In the genomic region with DNA sequence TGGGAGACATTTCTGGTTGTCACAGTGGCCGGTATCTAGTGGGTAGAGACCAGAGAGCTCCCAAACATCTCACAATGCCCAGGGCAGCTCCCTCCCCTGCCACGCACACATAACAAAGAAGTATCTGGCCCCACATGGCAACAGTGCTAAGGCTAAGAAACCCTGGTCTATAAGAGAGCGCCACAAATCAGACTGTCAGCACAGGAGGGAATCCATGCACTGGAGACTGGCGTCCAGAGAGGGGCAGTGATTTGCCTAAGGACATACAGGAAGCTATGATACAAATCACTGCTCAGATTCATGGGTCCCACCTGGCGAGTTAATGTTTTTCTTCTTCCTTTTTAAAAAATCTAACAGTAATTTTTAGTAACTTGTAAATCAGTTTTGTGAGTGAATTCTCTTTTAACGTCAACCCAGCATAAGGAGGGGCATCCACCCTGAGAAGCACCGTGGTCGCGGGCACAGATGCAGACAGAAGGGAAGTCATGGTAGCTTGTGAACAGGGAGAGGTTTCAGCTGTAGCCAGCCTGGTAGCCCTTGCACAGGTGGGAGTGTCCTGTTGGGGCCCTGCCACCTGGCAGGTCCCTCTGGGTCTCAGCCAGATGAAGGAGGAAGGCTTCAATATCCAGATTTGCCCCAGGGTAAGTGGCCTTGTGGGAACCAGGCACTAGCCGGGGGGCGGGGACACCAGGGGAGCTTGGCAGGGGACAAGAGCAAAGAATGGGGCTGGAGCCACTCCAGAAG, we compare ENCODE assay signal across 10 cellular contexts. TPM values are rescaled to one million over a fixed set of nuclear protein-coding genes. Genes with fewer than 3 reads are reported as not detected.
DNase-seq lines count a peak whose midpoint lies in the region; ATAC-seq, FAIRE-seq and TF ChIP-seq lines count a peak whose summit lies in the region.
"Had no signal": no experiment of that assay in that cellular context is flagged by ENCODE, and none has a peak within 500 bp of the region (broad histone marks: within the 10 kb centered on the region; RNA-seq: fewer than 3 reads in every experiment).

No MANE protein-coding gene starts in this region.

- CTCF ChIA-PET in SK-N-SH (lab: Yijun Ruan, JAX): interaction anchor here (1.9 kb wide), 1 partner anchor 9 kb away, joined by 9 read pairs; no protein-coding TSS in a partner anchor
- CTCF ChIA-PET in endothelial cell of umbilical vein (lab: Charles Lee): interaction anchor here (1.0 to 1.7 kb wide), 2 partner anchors 9 to 23 kb away, joined by 3 to 4 read pairs; a partner anchor contains a TSS

- no peak for FAIRE-seq in endothelial cell of umbilical vein (lab: Jason Lieb, UNC)

- H2AFZ ChIP-seq in SK-N-SH (ENCODE audit: low read depth): no peak overlapping the region
- H2AFZ ChIP-seq in endothelial cell of umbilical vein (ENCODE audit: low read depth, low read length): no peak overlapping the region

- dilution Hi-C loops in endothelial cell of umbilical vein (cut with MboI; ENCODE audit: extremely low pct_ligation_motif_present, low sequenced_read_pairs): no loop called here

- H3K4me2 ChIP-seq in SK-N-SH: no peak overlapping the region
- no peak overlapping the region for H3K4me2 ChIP-seq in endothelial cell of umbilical vein (ENCODE audit: insufficient read depth, low read length)

- TF ChIP-seq CTCF in SK-N-SH (IDR thresholded peaks at IDR 0.05): no peak
- no peak for TF ChIP-seq CTCF in endothelial cell of umbilical vein (IDR thresholded peaks at IDR 0.05; ENCODE audit: extremely low read depth in 1 of 2, insufficient read depth in 1 of 2, low read depth in 1 of 2, low read length in 2 of 2)

- peaks cover 6 to 18% of the 10 kb centered on the region in 2 experiments; a peak in 2 of 4 replicates for H3K4me1 ChIP-seq in SK-N-SH (ENCODE audit: control insufficient read depth in 1 of 2, insufficient read depth in 2 of 2, low read depth in 1 of 2, low read length in 1 of 2)
- H3K4me1 ChIP-seq in endothelial cell of umbilical vein (ENCODE audit: control insufficient read depth, extremely low read depth, insufficient read depth, low read length): peaks cover 29% of the 10 kb centered on the region

- H3K36me3 Mint-ChIP-seq in T-helper 17 cell (ENCODE audit: low read depth): peaks cover 13% of the 10 kb centered on the region
- H3K36me3 Mint-ChIP-seq in stimulated activated naive CD8-positive, alpha-beta T cell treated with anti-CD3 and anti-CD28 coated beads, Interleukin-15, Interleukin-2, amounts not matched to agents 100 ng/mL and 50 ng/mL, for 24 hours (ENCODE audit: low read depth): peaks cover 50% of the 10 kb centered on the region

- peak overlapping the region in 1 of 2 experiments; percentile 12; a peak in 1 of 4 replicates for H3K27ac ChIP-seq in SK-N-SH (ENCODE audit: low read depth in 2 of 2, low read length in 1 of 2)
- H3K27ac ChIP-seq in endothelial cell of umbilical vein (ENCODE audit: insufficient read depth, low read depth, low read length): peak overlapping the region; percentile 99

- POLR2A ChIA-PET in SK-N-SH (lab: Yijun Ruan, JAX): no interaction called here
- POLR2A ChIA-PET in endothelial cell of umbilical vein (lab: Charles Lee): no interaction called here

- H3K4me3 ChIP-seq in SK-N-SH (ENCODE audit: low read depth in 2 of 2, low read length in 1 of 2) (no peak overlapping the region), endothelial cell of umbilical vein (replicated peaks in 1 of 3; ENCODE audit: insufficient read depth in 1 of 3, low read depth in 1 of 3, low read length in 3 of 3) (no peak overlapping the region)

- no peaks in the 10 kb centered on the region for H3K9me2 ChIP-seq in SK-N-SH

- H3K9me3 ChIP-seq in SK-N-SH (no peaks in the 10 kb centered on the region), T-helper 17 cell (ENCODE audit: control insufficient read depth, low read length, poor library complexity, severe bottlenecking) (no peaks in the 10 kb centered on the region), endothelial cell of umbilical vein (replicated peaks; ENCODE audit: control insufficient read depth, insufficient read depth, low read length) (no peaks in the 10 kb centered on the region)

- H3K9me3 Mint-ChIP-seq in stimulated activated naive CD8-positive, alpha-beta T cell treated with anti-CD3 and anti-CD28 coated beads, Interleukin-15, Interleukin-2, amounts not matched to agents 100 ng/mL and 50 ng/mL, for 24 hours: no peaks in the 10 kb centered on the region

- no peak overlapping the region for H3K9ac ChIP-seq in SK-N-SH
- H3K9ac ChIP-seq in endothelial cell of umbilical vein (replicated peaks; ENCODE audit: extremely low read depth, insufficient read depth, low read length): no peak overlapping the region

- H3K27me3 ChIP-seq in SK-N-SH (ENCODE audit: insufficient read depth) (no peaks in the 10 kb centered on the region), endothelial cell of umbilical vein (ENCODE audit: control insufficient read depth in 2 of 2, insufficient read depth in 2 of 2, low read length in 2 of 2) (no peaks in the 10 kb centered on the region)

- H3K79me2 ChIP-seq in SK-N-SH (ENCODE audit: insufficient read depth): no peaks in the 10 kb centered on the region
- H3K79me2 ChIP-seq in endothelial cell of umbilical vein (ENCODE audit: control insufficient read depth, insufficient read depth, low read length): no peaks in the 10 kb centered on the region

- no peak for TF ChIP-seq RAD21 in SK-N-SH (IDR thresholded peaks at IDR 0.05; ENCODE audit: low read length)

- no peak for TF ChIP-seq POLR2A in endothelial cell of umbilical vein (IDR thresholded peaks at IDR 0.05; ENCODE audit: low read depth, low read length)

- DNase-seq in SK-N-SH: peak; percentile 65
- DNase-seq in T-helper 17 cell: peak in 1 of 3 donors; percentile 3
- no peak for DNase-seq in endothelial cell of umbilical vein (ENCODE audit: low read depth, low spot score)
- no peak for DNase-seq in occipital lobe (lab: John Stamatoyannopoulos, UW)
- DNase-seq in GDM1 (lab: John Stamatoyannopoulos, UW): no peak
- DNase-seq: ACHN, NCI-H446 treated with DMSO at 0.1 percent for 48 hours had no signal

- H4K20me1 ChIP-seq in SK-N-SH (ENCODE audit: insufficient read depth): no peaks in the 10 kb centered on the region
- no peaks in the 10 kb centered on the region for H4K20me1 ChIP-seq in endothelial cell of umbilical vein (replicated peaks; ENCODE audit: control insufficient read depth, extremely low read depth, insufficient read depth, low read length)

- H3K4me3 Mint-ChIP-seq in T-helper 17 cell: peak overlapping the region; percentile 87
- H3K4me3 Mint-ChIP-seq in stimulated activated naive CD8-positive, alpha-beta T cell treated with anti-CD3 and anti-CD28 coated beads, Interleukin-15, Interleukin-2, amounts not matched to agents 100 ng/mL and 50 ng/mL, for 24 hours: no peak overlapping the region

- H3F3A ChIP-seq in SK-N-SH (replicated peaks; ENCODE audit: insufficient read depth): peaks cover 5% of the 10 kb centered on the region

- peak overlapping the region; percentile 100 for H3K27ac Mint-ChIP-seq in T-helper 17 cell
- H3K27ac Mint-ChIP-seq in stimulated activated naive CD8-positive, alpha-beta T cell treated with anti-CD3 and anti-CD28 coated beads, Interleukin-15, Interleukin-2, amounts not matched to agents 100 ng/mL and 50 ng/mL, for 24 hours: peak overlapping the region; percentile 98

- H3K36me3 ChIP-seq in SK-N-SH (replicated peaks in 1 of 2; ENCODE audit: control insufficient read depth in 1 of 2, insufficient read depth in 2 of 2, low read length in 1 of 2): no peaks in the 10 kb centered on the region
- H3K36me3 ChIP-seq in endothelial cell of umbilical vein (ENCODE audit: control insufficient read depth in 2 of 2, extremely low read depth in 1 of 2, insufficient read depth in 2 of 2, low read length in 2 of 2): no peaks in the 10 kb centered on the region

- intact Hi-C loops in endothelial cell of umbilical vein (cut with micrococcal nuclease): loop anchor here (2.0 to 5.0 kb wide), 3 partner anchors 17 to 250 kb away; a partner anchor contains a TSS

- no peaks in the 10 kb centered on the region for H3K27me3 Mint-ChIP-seq in T-helper 17 cell
- H3K27me3 Mint-ChIP-seq in stimulated activated naive CD8-positive, alpha-beta T cell treated with anti-CD3 and anti-CD28 coated beads, Interleukin-15, Interleukin-2, amounts not matched to agents 100 ng/mL and 50 ng/mL, for 24 hours: no peaks in the 10 kb centered on the region

- H3K9me1 ChIP-seq in endothelial cell of umbilical vein (replicated peaks; ENCODE audit: control insufficient read depth, extremely low read depth, insufficient read depth, low read length): no peaks in the 10 kb centered on the region

- TF ChIP-seq EP300 in SK-N-SH (IDR thresholded peaks at IDR 0.05; ENCODE audit: borderline replicate concordance in 1 of 2, low read depth in 1 of 2, low read length in 1 of 2): no peak

- ATAC-seq in SK-N-SH treated with all-trans-retinoic acid at 6 μM for 48 hours (no peak), T-helper 17 cell (no peak), HG03571 (IDR thresholded peaks at IDR 0.05; ENCODE audit: unreplicated experiment) (no peak)

- no TSS peak for BruUV-seq in endothelial cell of umbilical vein (replicated peaks; lab: Mats Ljungman, UMichigan)

- peaks cover 58% of the 10 kb centered on the region for H3K4me1 Mint-ChIP-seq in T-helper 17 cell
- peaks cover 77% of the 10 kb centered on the region for H3K4me1 Mint-ChIP-seq in stimulated activated naive CD8-positive, alpha-beta T cell treated with anti-CD3 and anti-CD28 coated beads, Interleukin-15, Interleukin-2, amounts not matched to agents 100 ng/mL and 50 ng/mL, for 24 hours (ENCODE audit: low read depth)

- 95% methylated on average over 11 of the region's 11 CpGs for WGBS in SK-N-SH (ENCODE audit: low lambda C conversion rate)

RNA-seq across cellular contexts. Expression of a gene that starts 8.7 kb away (rescaled TPM):
- 2.0 TPM in 2 replicates for polyA plus RNA-seq in SK-N-SH (2012; rRNA removed)
- polyA plus RNA-seq in SK-N-SH (2012; cell fraction: cytosol; rRNA removed): 1.0 and 1.7 TPM in 2 replicates
- polyA plus RNA-seq in SK-N-SH (2012; cell fraction: nucleus; rRNA removed): 5.9 and 8.0 TPM in 2 replicates
- total RNA-seq in T-helper 17 cell: 100 to 1,000 TPM; 124 to 141 TPM
- total RNA-seq in endothelial cell of umbilical vein: 5.4 and 6.4 TPM in 2 replicates
- 7.5 and 9.0 TPM in 2 replicates for polyA plus RNA-seq in endothelial cell of umbilical vein
- 5.5 and 6.0 TPM in 2 replicates for polyA plus RNA-seq in endothelial cell of umbilical vein (2011; cell fraction: cytosol; rRNA removed)
- 5.0 and 5.1 TPM in 2 replicates for polyA plus RNA-seq in endothelial cell of umbilical vein (2011; cell fraction: nucleus; rRNA removed)
- 8.6 and 9.9 TPM in 2 replicates for polyA plus RNA-seq in endothelial cell of umbilical vein (2012)
- polyA minus RNA-seq in endothelial cell of umbilical vein: 4.7 and 6.4 TPM in 2 replicates
- polyA minus RNA-seq in endothelial cell of umbilical vein (2011; cell fraction: cytosol; rRNA and poly(A)+ RNA removed): 2.7 TPM
- polyA minus RNA-seq in endothelial cell of umbilical vein (2011; cell fraction: nucleus; rRNA and poly(A)+ RNA removed): 11.3 and 15.8 TPM in 2 replicates
- not detected for total RNA-seq in occipital lobe

RNA-seq across cellular contexts. Expression of a gene that starts 26.4 kb away (rescaled TPM):
- 46.4 and 65.2 TPM in 2 replicates for polyA plus RNA-seq in SK-N-SH (2012; rRNA removed)
- polyA plus RNA-seq in SK-N-SH (2012; cell fraction: cytosol; rRNA removed): 20.2 and 29.7 TPM in 2 replicates
- 119 and 136 TPM in 2 replicates for polyA plus RNA-seq in SK-N-SH (2012; cell fraction: nucleus; rRNA removed)
- 10 to 100 TPM; 32.2 to 41.0 TPM for total RNA-seq in T-helper 17 cell
- total RNA-seq in endothelial cell of umbilical vein: 35.6 and 38.3 TPM in 2 replicates
- polyA plus RNA-seq in endothelial cell of umbilical vein: 31.6 and 34.2 TPM in 2 replicates
- polyA plus RNA-seq in endothelial cell of umbilical vein (2011; cell fraction: cytosol; rRNA removed): 30.4 and 33.1 TPM in 2 replicates
- polyA plus RNA-seq in endothelial cell of umbilical vein (2011; cell fraction: nucleus; rRNA removed): 71.6 and 79.4 TPM in 2 replicates
- polyA plus RNA-seq in endothelial cell of umbilical vein (2012): 24.7 and 28.5 TPM in 2 replicates
- 40.9 and 53.8 TPM in 2 replicates for polyA minus RNA-seq in endothelial cell of umbilical vein
- polyA minus RNA-seq in endothelial cell of umbilical vein (2011; cell fraction: cytosol; rRNA and poly(A)+ RNA removed): 33.0 TPM
- polyA minus RNA-seq in endothelial cell of umbilical vein (2011; cell fraction: nucleus; rRNA and poly(A)+ RNA removed): 51.5 and 84.7 TPM in 2 replicates
- 4.2 TPM for total RNA-seq in occipital lobe

Comparison
In these comparisons a context has a peak if more than half of its experiments do, and no peak if none do; other contexts are left out.
1. RNA of a gene that starts 8.7 kb away (total RNA-seq): 124 to 141 TPM in T-helper 17 cell; 5.4 to 6.4 TPM in endothelial cell of umbilical vein and not detected in occipital lobe (single experiment); every median in the first group is over 10 times any median in the second.